ENCODE assay signal across 8 cellular contexts in genomic region chr13:29596064-29596418, GRCh38. TPM values are rescaled to one million over a fixed set of nuclear protein-coding genes. Genes with fewer than 3 reads are reported as not detected.
DNase-seq lines count a peak whose midpoint lies in the region; ATAC-seq lines count a peak whose summit lies in the region.

No MANE protein-coding gene starts in this region.

- H3K36me3 Mint-ChIP-seq in activated T-helper 17 cell treated with anti-CD3 and anti-CD28 coated beads, Interleukin-2, amount 50 U/mL, for 72 hours (ENCODE audit: low read depth), result peaks cover 36% of the 10 kb centered on the region
- peaks cover 5 to 13% of the 10 kb centered on the region in 2 donors for H3K36me3 Mint-ChIP-seq in stimulated activated naive B cell treated with anti-CD40 and anti-IgM and Interleukin-4, amounts not matched to agents 10 μg/mL and 1 μg/mL and 100 μg/mL, for 72 hours

- H3K27ac ChIP-seq in HUES48 (ENCODE audit: low read depth, low read length), result peak overlapping the region; percentile 20
- H3K27ac ChIP-seq in iPS-18a (ENCODE audit: low read length), result no peak overlapping the region

- no peaks in the 10 kb centered on the region for H3K9me3 ChIP-seq in HUES48 (ENCODE audit: control insufficient read depth, insufficient read depth, low read length)
- no peaks in the 10 kb centered on the region for H3K9me3 ChIP-seq in iPS-18a (ENCODE audit: control insufficient read depth, low read depth, low read length)

- H3K4me1 Mint-ChIP-seq in activated T-helper 17 cell treated with anti-CD3 and anti-CD28 coated beads, Interleukin-2, amount 50 U/mL, for 72 hours, result peaks cover 29% of the 10 kb centered on the region
- peaks cover 18 to 42% of the 10 kb centered on the region in 2 donors for H3K4me1 Mint-ChIP-seq in stimulated activated naive B cell treated with anti-CD40 and anti-IgM and Interleukin-4, amounts not matched to agents 10 μg/mL and 1 μg/mL and 100 μg/mL, for 72 hours

- no peak for ATAC-seq in activated T-helper 17 cell treated with anti-CD3 and anti-CD28 coated beads, Interleukin-2, amount 50 U/mL, for 72 hours (replicated peaks)
- no peak for ATAC-seq in stimulated activated naive B cell treated with anti-CD40 and anti-IgM and Interleukin-4, amounts not matched to agents 10 μg/mL and 1 μg/mL and 100 μg/mL, for 72 hours (replicated peaks)
- ATAC-seq in GM18870 (IDR thresholded peaks at IDR 0.05; ENCODE audit: unreplicated experiment) (no peak), GM19324 (IDR thresholded peaks at IDR 0.05; ENCODE audit: low FRiP score, unreplicated experiment) (no peak)

- H3K9ac ChIP-seq in HUES48 (ENCODE audit: low read depth, low read length) (no peak overlapping the region), iPS-18a (ENCODE audit: low read length) (no peak overlapping the region)

- DNase-seq in stimulated activated naive B cell treated with anti-CD40 and anti-IgM and Interleukin-4, amounts not matched to agents 10 μg/mL and 1 μg/mL and 100 μg/mL, for 72 hours, result no peak
- DNase-seq in hippocampal formation (lab: John Stamatoyannopoulos, UW), result no peak
- DNase-seq in AG20443 (ENCODE audit: low spot score), result no peak

- H3K27me3 Mint-ChIP-seq in activated T-helper 17 cell treated with anti-CD3 and anti-CD28 coated beads, Interleukin-2, amount 50 U/mL, for 72 hours, result peaks cover 9% of the 10 kb centered on the region
- peaks cover 6 to 7% of the 10 kb centered on the region in 2 donors for H3K27me3 Mint-ChIP-seq in stimulated activated naive B cell treated with anti-CD40 and anti-IgM and Interleukin-4, amounts not matched to agents 10 μg/mL and 1 μg/mL and 100 μg/mL, for 72 hours

- H3K36me3 ChIP-seq in HUES48 (ENCODE audit: control insufficient read depth, insufficient read depth, low read length) (peaks cover 4% of the 10 kb centered on the region; the same call in 1 of the 2 replicates), iPS-18a (ENCODE audit: control insufficient read depth, low read depth, low read length) (no peaks in the 10 kb centered on the region)

- H3K4me3 Mint-ChIP-seq in activated T-helper 17 cell treated with anti-CD3 and anti-CD28 coated beads, Interleukin-2, amount 50 U/mL, for 72 hours, result peak overlapping the region; percentile 71
- peak overlapping the region; percentile 80 to 94 for H3K4me3 Mint-ChIP-seq in stimulated activated naive B cell treated with anti-CD40 and anti-IgM and Interleukin-4, amounts not matched to agents 10 μg/mL and 1 μg/mL and 100 μg/mL, for 72 hours

- H3K4me1 ChIP-seq in HUES48 (ENCODE audit: control insufficient read depth, insufficient read depth, low read length), result peaks cover 25% of the 10 kb centered on the region; the same call in 1 of the 2 replicates
- H3K4me1 ChIP-seq in iPS-18a (ENCODE audit: control insufficient read depth, low read depth, low read length), result peaks cover 21% of the 10 kb centered on the region

- H3K27me3 ChIP-seq in HUES48 (ENCODE audit: control insufficient read depth, insufficient read depth, low read length), result peaks cover 12% of the 10 kb centered on the region
- peaks cover 9% of the 10 kb centered on the region for H3K27me3 ChIP-seq in iPS-18a (ENCODE audit: control insufficient read depth, insufficient read depth, low read length)

- no peaks in the 10 kb centered on the region for H3K9me3 Mint-ChIP-seq in activated T-helper 17 cell treated with anti-CD3 and anti-CD28 coated beads, Interleukin-2, amount 50 U/mL, for 72 hours
- no peaks in the 10 kb centered on the region for H3K9me3 Mint-ChIP-seq in stimulated activated naive B cell treated with anti-CD40 and anti-IgM and Interleukin-4, amounts not matched to agents 10 μg/mL and 1 μg/mL and 100 μg/mL, for 72 hours

- peak overlapping the region; percentile 42 for H3K27ac Mint-ChIP-seq in activated T-helper 17 cell treated with anti-CD3 and anti-CD28 coated beads, Interleukin-2, amount 50 U/mL, for 72 hours
- peak overlapping the region; percentile 89 for H3K27ac Mint-ChIP-seq in stimulated activated naive B cell treated with anti-CD40 and anti-IgM and Interleukin-4, amounts not matched to agents 10 μg/mL and 1 μg/mL and 100 μg/mL, for 72 hours

- H3K4me3 ChIP-seq in HUES48 (ENCODE audit: low read depth, low read length) (peak overlapping the region; percentile 68), iPS-18a (ENCODE audit: low read length) (peak overlapping the region; percentile 46)

RNA-seq across cellular contexts. Expression of gene SLC7A1, which starts 0.6 kb away (rescaled TPM):
- total RNA-seq in activated T-helper 17 cell treated with anti-CD3 and anti-CD28 coated beads, Interleukin-2, amount 50 U/mL, for 72 hours, result 100 to 1,000 TPM in 1 of 2 donors, 10 to 100 TPM in 1; 60.1 to 114 TPM
